In the genomic region with DNA sequence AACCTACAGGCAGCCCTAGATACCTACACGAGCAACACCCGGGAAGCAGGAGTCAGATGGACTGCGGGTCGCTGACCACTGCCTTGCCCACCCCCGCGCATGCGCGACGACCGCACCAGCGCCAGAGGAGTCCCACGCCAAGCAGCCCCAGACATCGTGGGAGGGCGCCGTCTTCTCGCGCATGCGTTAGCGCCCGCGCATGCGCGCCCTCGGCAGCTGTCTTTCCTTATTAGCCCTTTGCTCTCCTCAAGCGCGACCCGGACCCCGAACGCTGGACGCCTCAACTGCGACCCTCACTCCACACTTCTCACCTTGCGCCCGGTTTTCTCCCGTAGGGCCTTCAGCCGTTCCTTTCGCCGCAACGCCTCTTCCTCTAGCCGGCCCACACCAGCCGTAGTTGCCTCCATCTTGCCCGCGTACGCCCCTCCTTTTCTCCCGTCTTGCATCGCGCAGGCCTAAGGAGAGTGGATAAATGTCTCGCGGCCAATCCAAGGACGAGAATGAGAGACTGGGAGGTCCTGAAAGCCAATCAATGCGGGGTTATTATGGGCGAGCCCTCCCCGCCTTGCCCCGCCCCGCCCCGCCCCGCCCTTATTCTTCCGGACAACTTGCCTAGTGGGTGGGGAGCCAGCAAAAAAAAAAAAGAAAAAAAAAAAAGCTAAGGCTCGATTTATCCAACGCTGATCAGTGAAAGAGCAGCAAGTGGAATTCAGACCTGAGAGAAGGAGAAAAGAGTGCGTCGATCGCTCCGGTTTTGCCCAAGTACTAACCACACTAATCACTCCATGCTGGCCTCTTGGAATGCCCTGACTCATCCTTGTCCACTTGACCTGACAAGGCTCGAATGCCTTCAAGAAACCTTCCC, we compare ENCODE assay signal across 1 cellular context.
A peak's percentile ranks its signal among the peaks of the same experiment; 100 is the strongest.
TF ChIP-seq lines count a peak whose summit lies in the region.

A gene (minus strand): TSS at position 420 of the 865 bp plus-strand sequence. CDS start 13 bp downstream, at position 407.

TF ChIP-seq in HepG2, 621 proteins besides CTCF, POLR2A, EP300 and RAD21 (continued from another document and continues in another):
- TF ChIP-seq, protein P1, sequence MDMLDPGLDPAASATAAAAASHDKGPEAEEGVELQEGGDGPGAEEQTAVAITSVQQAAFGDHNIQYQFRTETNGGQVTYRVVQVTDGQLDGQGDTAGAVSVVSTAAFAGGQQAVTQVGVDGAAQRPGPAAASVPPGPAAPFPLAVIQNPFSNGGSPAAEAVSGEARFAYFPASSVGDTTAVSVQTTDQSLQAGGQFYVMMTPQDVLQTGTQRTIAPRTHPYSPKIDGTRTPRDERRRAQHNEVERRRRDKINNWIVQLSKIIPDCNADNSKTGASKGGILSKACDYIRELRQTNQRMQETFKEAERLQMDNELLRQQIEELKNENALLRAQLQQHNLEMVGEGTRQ (IDR thresholded peaks at IDR 0.05; ENCODE audit: low read depth, low read length), result no peak
- TF ChIP-seq, protein P1 (CRISPR knock-in tag; IDR thresholded peaks at IDR 0.05; ENCODE audit: borderline replicate concordance), result no peak
- peak; percentile 48; the same call in 1 of the 2 replicates for TF ChIP-seq ELF1 (CRISPR knock-in tag; IDR thresholded peaks at IDR 0.05)
- TF ChIP-seq KAT2B (IDR thresholded peaks at IDR 0.05; ENCODE audit: borderline replicate concordance, low read depth, low read length), result no peak
- TF ChIP-seq TBX2 (CRISPR knock-in tag; IDR thresholded peaks at IDR 0.05; ENCODE audit: borderline replicate concordance), result peak; percentile 34; the same call in 1 of the 2 replicates
- TF ChIP-seq ZMYM3 (CRISPR knock-in tag; IDR thresholded peaks at IDR 0.05), result no peak
- TF ChIP-seq EED (CRISPR knock-in tag; IDR thresholded peaks at IDR 0.05), result peak; percentile 49; the same call in 1 of the 2 replicates
- TF ChIP-seq SALL2 (CRISPR knock-in tag; IDR thresholded peaks at IDR 0.05), result no peak
- TF ChIP-seq KLF16 (CRISPR knock-in tag; IDR thresholded peaks at IDR 0.05), result peak in 1 of 2 experiments; percentile 80; a peak in 2 of 4 replicates
- no peak for TF ChIP-seq ZNF713 (CRISPR knock-in tag; IDR thresholded peaks at IDR 0.05)
- no peak for TF ChIP-seq FLYWCH1 (CRISPR knock-in tag; IDR thresholded peaks at IDR 0.05)
- TF ChIP-seq, protein P2, sequence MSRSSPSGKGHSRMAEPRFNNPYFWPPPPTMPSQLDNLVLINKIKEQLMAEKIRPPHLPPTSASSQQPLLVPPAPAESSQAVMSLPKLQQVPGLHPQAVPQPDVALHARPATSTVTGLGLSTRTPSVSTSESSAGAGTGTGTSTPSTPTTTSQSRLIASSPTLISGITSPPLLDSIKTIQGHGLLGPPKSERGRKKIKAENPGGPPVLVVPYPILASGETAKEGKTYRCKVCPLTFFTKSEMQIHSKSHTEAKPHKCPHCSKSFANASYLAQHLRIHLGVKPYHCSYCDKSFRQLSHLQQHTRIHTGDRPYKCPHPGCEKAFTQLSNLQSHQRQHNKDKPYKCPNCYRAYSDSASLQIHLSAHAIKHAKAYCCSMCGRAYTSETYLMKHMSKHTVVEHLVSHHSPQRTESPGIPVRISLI (CRISPR knock-in tag; IDR thresholded peaks at IDR 0.05; ENCODE audit: borderline replicate concordance), result peak; percentile 98
- TF ChIP-seq, protein P3, sequence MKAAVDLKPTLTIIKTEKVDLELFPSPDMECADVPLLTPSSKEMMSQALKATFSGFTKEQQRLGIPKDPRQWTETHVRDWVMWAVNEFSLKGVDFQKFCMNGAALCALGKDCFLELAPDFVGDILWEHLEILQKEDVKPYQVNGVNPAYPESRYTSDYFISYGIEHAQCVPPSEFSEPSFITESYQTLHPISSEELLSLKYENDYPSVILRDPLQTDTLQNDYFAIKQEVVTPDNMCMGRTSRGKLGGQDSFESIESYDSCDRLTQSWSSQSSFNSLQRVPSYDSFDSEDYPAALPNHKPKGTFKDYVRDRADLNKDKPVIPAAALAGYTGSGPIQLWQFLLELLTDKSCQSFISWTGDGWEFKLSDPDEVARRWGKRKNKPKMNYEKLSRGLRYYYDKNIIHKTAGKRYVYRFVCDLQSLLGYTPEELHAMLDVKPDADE (CRISPR knock-in tag; IDR thresholded peaks at IDR 0.05), result no peak
- TF ChIP-seq, protein P4, sequence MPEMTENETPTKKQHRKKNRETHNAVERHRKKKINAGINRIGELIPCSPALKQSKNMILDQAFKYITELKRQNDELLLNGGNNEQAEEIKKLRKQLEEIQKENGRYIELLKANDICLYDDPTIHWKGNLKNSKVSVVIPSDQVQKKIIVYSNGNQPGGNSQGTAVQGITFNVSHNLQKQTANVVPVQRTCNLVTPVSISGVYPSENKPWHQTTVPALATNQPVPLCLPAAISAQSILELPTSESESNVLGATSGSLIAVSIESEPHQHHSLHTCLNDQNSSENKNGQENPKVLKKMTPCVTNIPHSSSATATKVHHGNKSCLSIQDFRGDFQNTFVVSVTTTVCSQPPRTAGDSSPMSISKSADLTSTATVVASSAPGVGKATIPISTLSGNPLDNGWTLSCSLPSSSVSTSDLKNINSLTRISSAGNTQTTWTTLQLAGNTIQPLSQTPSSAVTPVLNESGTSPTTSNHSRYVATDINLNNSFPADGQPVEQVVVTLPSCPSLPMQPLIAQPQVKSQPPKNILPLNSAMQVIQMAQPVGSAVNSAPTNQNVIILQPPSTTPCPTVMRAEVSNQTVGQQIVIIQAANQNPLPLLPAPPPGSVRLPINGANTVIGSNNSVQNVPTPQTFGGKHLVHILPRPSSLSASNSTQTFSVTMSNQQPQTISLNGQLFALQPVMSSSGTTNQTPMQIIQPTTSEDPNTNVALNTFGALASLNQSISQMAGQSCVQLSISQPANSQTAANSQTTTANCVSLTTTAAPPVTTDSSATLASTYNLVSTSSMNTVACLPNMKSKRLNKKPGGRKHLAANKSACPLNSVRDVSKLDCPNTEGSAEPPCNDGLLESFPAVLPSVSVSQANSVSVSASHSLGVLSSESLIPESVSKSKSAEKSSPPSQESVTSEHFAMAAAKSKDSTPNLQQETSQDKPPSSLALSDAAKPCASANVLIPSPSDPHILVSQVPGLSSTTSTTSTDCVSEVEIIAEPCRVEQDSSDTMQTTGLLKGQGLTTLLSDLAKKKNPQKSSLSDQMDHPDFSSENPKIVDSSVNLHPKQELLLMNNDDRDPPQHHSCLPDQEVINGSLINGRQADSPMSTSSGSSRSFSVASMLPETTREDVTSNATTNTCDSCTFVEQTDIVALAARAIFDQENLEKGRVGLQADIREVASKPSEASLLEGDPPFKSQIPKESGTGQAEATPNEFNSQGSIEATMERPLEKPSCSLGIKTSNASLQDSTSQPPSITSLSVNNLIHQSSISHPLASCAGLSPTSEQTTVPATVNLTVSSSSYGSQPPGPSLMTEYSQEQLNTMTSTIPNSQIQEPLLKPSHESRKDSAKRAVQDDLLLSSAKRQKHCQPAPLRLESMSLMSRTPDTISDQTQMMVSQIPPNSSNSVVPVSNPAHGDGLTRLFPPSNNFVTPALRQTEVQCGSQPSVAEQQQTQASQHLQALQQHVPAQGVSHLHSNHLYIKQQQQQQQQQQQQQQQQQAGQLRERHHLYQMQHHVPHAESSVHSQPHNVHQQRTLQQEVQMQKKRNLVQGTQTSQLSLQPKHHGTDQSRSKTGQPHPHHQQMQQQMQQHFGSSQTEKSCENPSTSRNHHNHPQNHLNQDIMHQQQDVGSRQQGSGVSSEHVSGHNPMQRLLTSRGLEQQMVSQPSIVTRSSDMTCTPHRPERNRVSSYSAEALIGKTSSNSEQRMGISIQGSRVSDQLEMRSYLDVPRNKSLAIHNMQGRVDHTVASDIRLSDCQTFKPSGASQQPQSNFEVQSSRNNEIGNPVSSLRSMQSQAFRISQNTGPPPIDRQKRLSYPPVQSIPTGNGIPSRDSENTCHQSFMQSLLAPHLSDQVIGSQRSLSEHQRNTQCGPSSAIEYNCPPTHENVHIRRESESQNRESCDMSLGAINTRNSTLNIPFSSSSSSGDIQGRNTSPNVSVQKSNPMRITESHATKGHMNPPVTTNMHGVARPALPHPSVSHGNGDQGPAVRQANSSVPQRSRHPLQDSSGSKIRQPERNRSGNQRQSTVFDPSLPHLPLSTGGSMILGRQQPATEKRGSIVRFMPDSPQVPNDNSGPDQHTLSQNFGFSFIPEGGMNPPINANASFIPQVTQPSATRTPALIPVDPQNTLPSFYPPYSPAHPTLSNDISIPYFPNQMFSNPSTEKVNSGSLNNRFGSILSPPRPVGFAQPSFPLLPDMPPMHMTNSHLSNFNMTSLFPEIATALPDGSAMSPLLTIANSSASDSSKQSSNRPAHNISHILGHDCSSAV (CRISPR knock-in tag; IDR thresholded peaks at IDR 0.05; ENCODE audit: borderline replicate concordance), result no peak
- TF ChIP-seq ZNF552 (CRISPR knock-in tag; IDR thresholded peaks at IDR 0.05; ENCODE audit: borderline replicate concordance), result peak; percentile 58; the same call in 1 of the 2 replicates
- TF ChIP-seq CBX5 (CRISPR knock-in tag; IDR thresholded peaks at IDR 0.05; ENCODE audit: borderline replicate concordance), result peak; percentile 29; the same call in 1 of the 2 replicates
- TF ChIP-seq NAIF1 (CRISPR knock-in tag; IDR thresholded peaks at IDR 0.05; ENCODE audit: borderline replicate concordance), result no peak
- TF ChIP-seq ZNF772 (CRISPR knock-in tag; IDR thresholded peaks at IDR 0.05), result peak; percentile 82
- TF ChIP-seq ZNF282 (IDR thresholded peaks at IDR 0.05; ENCODE audit: partially characterized antibody), result no peak
- TF ChIP-seq ZNF607 (CRISPR knock-in tag; IDR thresholded peaks at IDR 0.05; ENCODE audit: borderline replicate concordance), result peak; percentile 82
- TF ChIP-seq, protein P5, sequence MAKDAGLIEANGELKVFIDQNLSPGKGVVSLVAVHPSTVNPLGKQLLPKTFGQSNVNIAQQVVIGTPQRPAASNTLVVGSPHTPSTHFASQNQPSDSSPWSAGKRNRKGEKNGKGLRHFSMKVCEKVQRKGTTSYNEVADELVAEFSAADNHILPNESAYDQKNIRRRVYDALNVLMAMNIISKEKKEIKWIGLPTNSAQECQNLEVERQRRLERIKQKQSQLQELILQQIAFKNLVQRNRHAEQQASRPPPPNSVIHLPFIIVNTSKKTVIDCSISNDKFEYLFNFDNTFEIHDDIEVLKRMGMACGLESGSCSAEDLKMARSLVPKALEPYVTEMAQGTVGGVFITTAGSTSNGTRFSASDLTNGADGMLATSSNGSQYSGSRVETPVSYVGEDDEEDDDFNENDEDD (CRISPR knock-in tag; IDR thresholded peaks at IDR 0.05; ENCODE audit: borderline replicate concordance), result peak; percentile 44; the same call in 1 of the 2 replicates
- TF ChIP-seq, protein P6, sequence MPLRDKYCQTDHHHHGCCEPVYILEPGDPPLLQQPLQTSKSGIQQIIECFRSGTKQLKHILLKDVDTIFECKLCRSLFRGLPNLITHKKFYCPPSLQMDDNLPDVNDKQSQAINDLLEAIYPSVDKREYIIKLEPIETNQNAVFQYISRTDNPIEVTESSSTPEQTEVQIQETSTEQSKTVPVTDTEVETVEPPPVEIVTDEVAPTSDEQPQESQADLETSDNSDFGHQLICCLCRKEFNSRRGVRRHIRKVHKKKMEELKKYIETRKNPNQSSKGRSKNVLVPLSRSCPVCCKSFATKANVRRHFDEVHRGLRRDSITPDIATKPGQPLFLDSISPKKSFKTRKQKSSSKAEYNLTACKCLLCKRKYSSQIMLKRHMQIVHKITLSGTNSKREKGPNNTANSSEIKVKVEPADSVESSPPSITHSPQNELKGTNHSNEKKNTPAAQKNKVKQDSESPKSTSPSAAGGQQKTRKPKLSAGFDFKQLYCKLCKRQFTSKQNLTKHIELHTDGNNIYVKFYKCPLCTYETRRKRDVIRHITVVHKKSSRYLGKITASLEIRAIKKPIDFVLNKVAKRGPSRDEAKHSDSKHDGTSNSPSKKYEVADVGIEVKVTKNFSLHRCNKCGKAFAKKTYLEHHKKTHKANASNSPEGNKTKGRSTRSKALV (CRISPR knock-in tag; IDR thresholded peaks at IDR 0.05), result no peak
- TF ChIP-seq, protein P7, sequence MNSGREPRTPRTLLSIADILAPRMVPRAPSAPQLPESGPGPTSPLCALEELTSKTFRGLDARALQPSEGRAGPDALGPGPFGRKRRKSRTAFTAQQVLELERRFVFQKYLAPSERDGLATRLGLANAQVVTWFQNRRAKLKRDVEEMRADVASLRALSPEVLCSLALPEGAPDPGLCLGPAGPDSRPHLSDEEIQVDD (CRISPR knock-in tag; IDR thresholded peaks at IDR 0.05; ENCODE audit: borderline replicate concordance), result peak; percentile 49; the same call in 1 of the 2 replicates
- TF ChIP-seq HOXA5 (CRISPR knock-in tag; IDR thresholded peaks at IDR 0.05), result peak; percentile 64; the same call in 1 of the 2 replicates
- peak; percentile 75 for TF ChIP-seq ZNF788 (CRISPR knock-in tag; IDR thresholded peaks at IDR 0.05; ENCODE audit: borderline replicate concordance)
- TF ChIP-seq SRY (CRISPR knock-in tag; IDR thresholded peaks at IDR 0.05), result peak; percentile 56; the same call in 1 of the 2 replicates
- no peak for TF ChIP-seq BHLHE40 (IDR thresholded peaks at IDR 0.05; ENCODE audit: low read length)
- TF ChIP-seq, protein P8, sequence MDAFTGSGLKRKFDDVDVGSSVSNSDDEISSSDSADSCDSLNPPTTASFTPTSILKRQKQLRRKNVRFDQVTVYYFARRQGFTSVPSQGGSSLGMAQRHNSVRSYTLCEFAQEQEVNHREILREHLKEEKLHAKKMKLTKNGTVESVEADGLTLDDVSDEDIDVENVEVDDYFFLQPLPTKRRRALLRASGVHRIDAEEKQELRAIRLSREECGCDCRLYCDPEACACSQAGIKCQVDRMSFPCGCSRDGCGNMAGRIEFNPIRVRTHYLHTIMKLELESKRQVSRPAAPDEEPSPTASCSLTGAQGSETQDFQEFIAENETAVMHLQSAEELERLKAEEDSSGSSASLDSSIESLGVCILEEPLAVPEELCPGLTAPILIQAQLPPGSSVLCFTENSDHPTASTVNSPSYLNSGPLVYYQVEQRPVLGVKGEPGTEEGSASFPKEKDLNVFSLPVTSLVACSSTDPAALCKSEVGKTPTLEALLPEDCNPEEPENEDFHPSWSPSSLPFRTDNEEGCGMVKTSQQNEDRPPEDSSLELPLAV (CRISPR knock-in tag; conservative IDR thresholded peaks at IDR 0.05; ENCODE audit: low read depth), result no peak
- peak; percentile 46 for TF ChIP-seq TEAD3 (CRISPR knock-in tag; optimal IDR thresholded peaks at IDR 0.05; ENCODE audit: borderline replicate concordance)
- TF ChIP-seq, protein P9, sequence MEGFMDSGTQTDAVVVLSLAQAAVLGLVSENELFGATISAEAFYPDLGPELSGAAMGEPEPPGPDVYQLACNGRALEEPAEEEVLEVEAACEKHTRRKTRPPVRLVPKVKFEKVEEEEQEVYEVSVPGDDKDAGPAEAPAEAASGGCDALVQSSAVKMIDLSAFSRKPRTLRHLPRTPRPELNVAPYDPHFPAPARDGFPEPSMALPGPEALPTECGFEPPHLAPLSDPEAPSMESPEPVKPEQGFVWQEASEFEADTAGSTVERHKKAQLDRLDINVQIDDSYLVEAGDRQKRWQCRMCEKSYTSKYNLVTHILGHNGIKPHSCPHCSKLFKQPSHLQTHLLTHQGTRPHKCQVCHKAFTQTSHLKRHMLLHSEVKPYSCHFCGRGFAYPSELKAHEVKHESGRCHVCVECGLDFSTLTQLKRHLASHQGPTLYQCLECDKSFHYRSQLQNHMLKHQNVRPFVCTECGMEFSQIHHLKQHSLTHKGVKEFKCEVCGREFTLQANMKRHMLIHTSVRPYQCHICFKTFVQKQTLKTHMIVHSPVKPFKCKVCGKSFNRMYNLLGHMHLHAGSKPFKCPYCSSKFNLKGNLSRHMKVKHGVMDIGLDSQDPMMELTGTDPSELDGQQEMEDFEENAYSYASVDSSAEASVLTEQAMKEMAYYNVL (CRISPR knock-in tag; IDR thresholded peaks at IDR 0.05; ENCODE audit: borderline replicate concordance), result peak; percentile 29; the same call in 1 of the 2 replicates
- no peak for TF ChIP-seq NFE2L2 (IDR thresholded peaks at IDR 0.05; ENCODE audit: low read length)
- no peak for TF ChIP-seq HHEX (CRISPR knock-in tag; IDR thresholded peaks at IDR 0.05)
- TF ChIP-seq NFYB (CRISPR knock-in tag; IDR thresholded peaks at IDR 0.05), result peak; percentile 77
